5 cellular contexts compared by ENCODE assay signal in the genomic region with DNA sequence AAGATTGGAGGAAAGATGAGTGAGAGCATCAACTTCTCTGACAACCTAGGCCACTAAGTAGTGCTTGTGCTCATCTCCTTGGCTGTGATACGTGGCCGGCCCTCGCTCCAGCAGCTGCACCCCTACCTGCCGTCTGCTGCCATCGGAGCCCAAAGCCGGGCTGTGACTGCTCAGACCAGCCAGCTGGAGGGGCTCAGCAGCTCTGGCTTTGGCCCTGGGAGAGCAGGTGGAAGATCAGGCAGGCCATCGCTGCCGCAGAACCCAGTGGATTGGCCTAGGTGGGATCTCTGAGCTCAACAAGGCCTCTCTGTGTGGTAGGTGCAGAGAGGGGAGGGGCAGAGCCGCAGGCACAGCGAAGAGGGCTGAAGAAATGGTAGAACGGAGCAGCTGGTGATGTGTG. TPM values are rescaled to one million over a fixed set of nuclear protein-coding genes. Genes with fewer than 3 reads are reported as not detected.
"Had no signal": no experiment of that assay in that cellular context is flagged by ENCODE, and none has a peak within 500 bp of the region (broad histone marks: within the 10 kb centered on the region; RNA-seq: fewer than 3 reads in every experiment).

No MANE protein-coding gene starts in this region.

RNA-seq across cellular contexts. Expression of a gene that starts 54.3 kb away (rescaled TPM):
- total RNA-seq: activated CD4-positive, alpha-beta T cell treated with anti-CD3 and anti-CD28 coated beads, Interleukin-2, amount 10 ng/mL, durations not matched to agents 7 days and 5 days; MCF 10A; OCI-LY7; SJCRH30 had no signal
- polyA plus RNA-seq: IgD-negative memory B cell had no signal
